8 cellular contexts compared by ENCODE assay signal in the genomic region with DNA sequence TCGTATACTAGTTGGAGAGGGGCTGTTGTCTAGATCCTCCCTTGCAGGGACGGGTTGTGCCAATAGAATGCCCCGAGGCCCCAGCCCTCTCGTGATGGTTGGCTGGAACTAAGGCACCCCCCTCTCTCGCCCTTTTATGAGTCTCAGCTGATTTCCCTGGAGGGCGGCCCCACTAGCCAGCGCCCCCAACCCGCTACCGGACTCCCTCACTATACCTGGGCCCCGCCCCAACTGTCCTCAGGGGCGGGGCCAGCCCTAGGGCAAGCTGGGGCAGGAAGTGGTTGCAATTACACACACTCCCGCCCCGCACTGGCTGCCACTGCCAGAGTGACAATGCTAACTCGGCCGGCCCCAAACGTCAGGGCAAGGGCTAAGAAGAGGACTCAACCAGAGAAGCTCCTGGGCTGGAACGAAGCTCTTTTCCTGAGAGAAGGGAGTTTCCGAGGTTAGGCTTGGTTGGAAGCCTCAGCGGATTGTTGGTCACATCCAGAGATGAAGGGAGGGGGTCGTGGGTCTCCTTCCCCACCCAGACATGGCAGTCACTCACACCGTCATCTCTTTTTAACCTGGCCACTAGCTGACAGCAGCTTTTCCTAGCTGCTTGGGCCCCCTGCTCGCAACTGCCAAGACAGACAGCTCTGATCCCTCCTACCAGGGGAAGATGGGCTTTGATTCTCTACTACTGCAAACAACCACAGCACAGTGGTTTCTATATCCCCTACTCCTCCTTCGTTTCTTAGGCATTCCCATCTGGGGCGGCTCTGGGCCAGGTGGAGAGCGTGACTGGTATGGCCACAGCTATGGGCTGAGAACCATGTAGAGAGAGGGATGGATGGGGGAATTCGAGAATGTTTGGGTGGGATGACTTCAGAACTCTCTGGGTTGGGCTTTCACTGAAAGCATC. TPM values are rescaled to one million over a fixed set of nuclear protein-coding genes. Genes with fewer than 3 reads are reported as not detected.
A peak's percentile ranks its signal among the peaks of the same experiment; 100 is the strongest.
DNase-seq lines count a peak whose midpoint lies in the region; ATAC-seq and TF ChIP-seq lines count a peak whose summit lies in the region.

No MANE protein-coding gene starts in this region.

- H3K27me3 Mint-ChIP-seq in activated naive CD4-positive, alpha-beta T cell treated with anti-CD3 and anti-CD28 coated beads for 36 hours (ENCODE audit: low read depth): no peaks in the 10 kb centered on the region

- intact Hi-C loops in activated naive CD4-positive, alpha-beta T cell treated with anti-CD3 and anti-CD28 coated beads for 36 hours (cut with micrococcal nuclease): loop anchor here (1.0 to 5.0 kb wide), 3 partner anchors 21 to 179 kb away; partner anchors contain the start of gene BCORL1

- H3K4me3 Mint-ChIP-seq in activated naive CD4-positive, alpha-beta T cell treated with anti-CD3 and anti-CD28 coated beads for 36 hours: peak overlapping the region; percentile 76

- peak overlapping the region; percentile 86 for H3K27ac Mint-ChIP-seq in activated naive CD4-positive, alpha-beta T cell treated with anti-CD3 and anti-CD28 coated beads for 36 hours

- peak; percentile 93 for ATAC-seq in GM21528 (IDR thresholded peaks at IDR 0.05; ENCODE audit: low FRiP score, unreplicated experiment)
- peak; percentile 78 for ATAC-seq in RWPE2 (ENCODE audit: low read depth)

- no peaks in the 10 kb centered on the region for H3K36me3 Mint-ChIP-seq in activated naive CD4-positive, alpha-beta T cell treated with anti-CD3 and anti-CD28 coated beads for 36 hours (ENCODE audit: low read depth)

- POLR2A ChIA-PET in GM10248 (lab: Yijun Ruan, JAX): no interaction called here

- H3K9me3 ChIP-seq in RWPE2 (ENCODE audit: severe bottlenecking): no peaks in the 10 kb centered on the region

- no peaks in the 10 kb centered on the region for H3K27me3 ChIP-seq in RWPE2 (ENCODE audit: insufficient read depth, poor library complexity, severe bottlenecking)
- no peaks in the 10 kb centered on the region for H3K27me3 ChIP-seq in kidney epithelial cell (ENCODE audit: control insufficient read depth, insufficient read depth, low read length)

- H3K9me3 Mint-ChIP-seq in activated naive CD4-positive, alpha-beta T cell treated with anti-CD3 and anti-CD28 coated beads for 36 hours: no peaks in the 10 kb centered on the region

- peak; percentile 84 for DNase-seq in GM10248 (ENCODE audit: extremely low spot score)
- DNase-seq in HUDEP-2 (lab: John Stamatoyannopoulos, UW; ENCODE audit: unreplicated experiment in 76 of 76): peak in 70 of 76 experiments; percentile 3 to 67 (median 43)
- DNase-seq in RWPE2 (ENCODE audit: low spot score): no peak
- peak; percentile 84 for DNase-seq in activated naive CD4-positive, alpha-beta T cell treated with anti-CD3 and anti-CD28 coated beads for 36 hours
- DNase-seq in kidney epithelial cell (ENCODE audit: low read depth): no peak
- DNase-seq in stimulated activated CD8-positive, alpha-beta memory T cell treated with anti-CD3 and anti-CD28 coated beads, Interleukin-15, amount 100 ng/mL, for 1 hour (ENCODE audit: low read depth): peak; percentile 20
- no peak for DNase-seq in mesenteric fat pad (ENCODE audit: low spot score)

- H3K4me1 Mint-ChIP-seq in activated naive CD4-positive, alpha-beta T cell treated with anti-CD3 and anti-CD28 coated beads for 36 hours (ENCODE audit: low read depth): peaks cover 11% of the 10 kb centered on the region

- no peak overlapping the region for H3K27ac ChIP-seq in RWPE2 (ENCODE audit: poor library complexity, severe bottlenecking)

- H3K4me1 ChIP-seq in RWPE2 (ENCODE audit: insufficient read depth, poor library complexity, severe bottlenecking): no peaks in the 10 kb centered on the region

- TF ChIP-seq CTCF in GM10248 (IDR thresholded peaks at IDR 0.05; ENCODE audit: control extremely low read depth, extremely low read depth, low read depth, missing control alignments) (no peak), RWPE2 (IDR thresholded peaks at IDR 0.05; ENCODE audit: poor library complexity, severe bottlenecking) (no peak), kidney epithelial cell (IDR thresholded peaks at IDR 0.05; ENCODE audit: insufficient read depth, low read length, poor library complexity, severe bottlenecking) (no peak)

- H3K4me3 ChIP-seq in RWPE2 (ENCODE audit: severe bottlenecking) (no peak overlapping the region), kidney epithelial cell (ENCODE audit: low read depth, low read length) (peak overlapping the region; percentile 9)

- CTCF ChIA-PET in GM10248 (lab: Yijun Ruan, JAX): interaction anchor here (1.4 to 3.0 kb wide), 5 partner anchors 16 to 100 kb away, joined by 4 to 10 read pairs (median 6); no protein-coding TSS in a partner anchor
- CTCF ChIA-PET in activated naive CD4-positive, alpha-beta T cell treated with anti-CD3 and anti-CD28 coated beads for 36 hours (lab: Charles Lee): interaction anchor here (0.6 to 3.0 kb wide), 5 partner anchors 35 to 357 kb away, joined by 3 to 13 read pairs (median 4); no protein-coding TSS in a partner anchor

- H3K36me3 ChIP-seq in RWPE2 (ENCODE audit: low read depth): no peaks in the 10 kb centered on the region
- no peaks in the 10 kb centered on the region for H3K36me3 ChIP-seq in kidney epithelial cell (ENCODE audit: control insufficient read depth, insufficient read depth, low read length)

RNA-seq across cellular contexts. Expression of gene BCORL1, which starts 21.0 kb away (rescaled TPM):
- 1 to 10 TPM; 3.6 to 4.1 TPM for total RNA-seq in activated naive CD4-positive, alpha-beta T cell treated with anti-CD3 and anti-CD28 coated beads for 36 hours
- 4.8 and 5.8 TPM in 2 replicates for total RNA-seq in kidney epithelial cell
- total RNA-seq in mesenteric fat pad: 42.5 TPM

RNA-seq across cellular contexts. Expression of gene UTP14A, which starts 55.5 kb away (rescaled TPM):
- total RNA-seq in activated naive CD4-positive, alpha-beta T cell treated with anti-CD3 and anti-CD28 coated beads for 36 hours: 10 to 100 TPM; 21.5 to 22.6 TPM
- 17.6 and 21.6 TPM in 2 replicates for total RNA-seq in kidney epithelial cell
- total RNA-seq in mesenteric fat pad: 22.5 TPM

Comparison
In these comparisons a context has a peak if more than half of its experiments do, and no peak if none do; other contexts are left out.
1. DNase-seq: peak in GM10248 (single experiment), HUDEP-2 (70 of 76), activated naive CD4-positive, alpha-beta T cell treated with anti-CD3 and anti-CD28 coated beads for 36 hours (single experiment) and stimulated activated CD8-positive, alpha-beta memory T cell treated with anti-CD3 and anti-CD28 coated beads, Interleukin-15, amount 100 ng/mL, for 1 hour (single experiment); none in RWPE2 (single experiment), kidney epithelial cell (single experiment) and mesenteric fat pad (single experiment).